Comparison of ENCODE assay signal across 18 cellular contexts in genomic region chr1:33659641-33660040, GRCh38.
DNase-seq lines count a peak whose midpoint lies in the region; ATAC-seq and TF ChIP-seq lines count a peak whose summit lies in the region.
"Had no signal": no experiment of that assay in that cellular context is flagged by ENCODE, and none has a peak within 500 bp of the region (broad histone marks: within the 10 kb centered on the region; RNA-seq: fewer than 3 reads in every experiment).

No MANE protein-coding gene starts in this region.

- TF ChIP-seq CTCF in LNCaP clone FGC (IDR thresholded peaks at IDR 0.05; ENCODE audit: control insufficient read depth, extremely low read depth, insufficient read depth) (no peak), VCaP (conservative IDR thresholded peaks at IDR 0.05) (no peak)

- H3K27ac ChIP-seq in VCaP = peak overlapping the region; percentile 97
- H3K27ac ChIP-seq: A549; BLaER1 treated with 17β-estradiol and CSF1 and Interleukin-3, amounts not matched to agents 10 nM and 100 nM had no signal

- no peak for ATAC-seq in activated naive CD4-positive, alpha-beta T cell treated with anti-CD3 and anti-CD28 coated beads, Interleukin-2, amount 50 U/mL, for 72 hours
- ATAC-seq in HG02759 (IDR thresholded peaks at IDR 0.05; ENCODE audit: unreplicated experiment) = no peak
- ATAC-seq: A549; CD8-positive, alpha-beta T cell; GM12878 had no signal

- DNase-seq in LNCaP clone FGC (ENCODE audit: low read depth) (peak; percentile 96), anterior cingulate cortex (lab: John Stamatoyannopoulos, UW) (no peak)
- DNase-seq in activated naive CD4-positive, alpha-beta T cell treated with anti-CD3 and anti-CD28 coated beads, Interleukin-2, amount 50 U/mL, for 72 hours (ENCODE audit: low spot score in 2 of 2) = no peak
- DNase-seq: AML-193; Caco-2; Calu3; CD4-positive, alpha-beta T cell; CD8-positive, alpha-beta T cell; DMS79; DND-41; EL; GDM1 had no signal

- no peak overlapping the region for H3K4me3 ChIP-seq in LNCaP clone FGC (ENCODE audit: low read depth, low read length)
- H3K4me3 ChIP-seq: A549; BLaER1 treated with 17β-estradiol and CSF1 and Interleukin-3, amounts not matched to agents 10 nM and 100 nM; GM12878 had no signal

- no peaks in the 10 kb centered on the region for H3K36me3 Mint-ChIP-seq in activated naive CD4-positive, alpha-beta T cell treated with anti-CD3 and anti-CD28 coated beads, Interleukin-2, amount 50 U/mL, for 72 hours
- H3K36me3 Mint-ChIP-seq: CD8-positive, alpha-beta T cell had no signal

- H3K9me3 Mint-ChIP-seq in activated naive CD4-positive, alpha-beta T cell treated with anti-CD3 and anti-CD28 coated beads, Interleukin-2, amount 50 U/mL, for 72 hours = no peaks in the 10 kb centered on the region
- H3K9me3 Mint-ChIP-seq: CD4-positive, alpha-beta T cell; CD8-positive, alpha-beta T cell had no signal

- no peak overlapping the region for H3K27ac Mint-ChIP-seq in activated naive CD4-positive, alpha-beta T cell treated with anti-CD3 and anti-CD28 coated beads, Interleukin-2, amount 50 U/mL, for 72 hours
- H3K27ac Mint-ChIP-seq: B cell; CD4-positive, alpha-beta T cell; CD8-positive, alpha-beta T cell had no signal
